Comparison of ENCODE assay signal across 8 cellular contexts in genomic region chr7:135160858-135161653, GRCh38. TPM values are rescaled to one million over a fixed set of nuclear protein-coding genes. Genes with fewer than 3 reads are reported as not detected.
DNase-seq lines count a peak whose midpoint lies in the region; ATAC-seq and TF ChIP-seq lines count a peak whose summit lies in the region.

No MANE protein-coding gene starts in this region.

- CTCF ChIA-PET in CD4-positive, alpha-beta T cell (lab: Charles Lee) = interaction anchor here (0.8 to 2.4 kb wide), 3 partner anchors 9 to 175 kb away, joined by 3 to 19 read pairs (median 5); partner anchors contain the start of genes AGBL3, CYREN and TMEM140

- peaks cover 13% of the 10 kb centered on the region for H3K9me3 Mint-ChIP-seq in CD4-positive, alpha-beta T cell

- H3K4me3 Mint-ChIP-seq in CD4-positive, alpha-beta T cell = no peak overlapping the region

- no peaks in the 10 kb centered on the region for H3K27me3 Mint-ChIP-seq in CD4-positive, alpha-beta T cell

- 79% methylated on average over 9 of the region's 9 CpGs for WGBS in HUES64

- ATAC-seq in CD4-positive, alpha-beta T cell (ENCODE audit: poor library complexity) = no peak
- ATAC-seq in HG02870 (IDR thresholded peaks at IDR 0.05; ENCODE audit: unreplicated experiment) (no peak), GM18520 (IDR thresholded peaks at IDR 0.05; ENCODE audit: unreplicated experiment) (no peak)

- H3K27ac ChIP-seq in CD4-positive, alpha-beta T cell (ENCODE audit: low read depth, low read length) = no peak overlapping the region
- H3K27ac ChIP-seq in HUES64 (ENCODE audit: low read depth, low read length) (peak overlapping the region; percentile 11; the same call in 1 of the 2 replicates), muscle layer of colon (ENCODE audit: low read depth, low read length) (peak overlapping the region; percentile 15)

- no peaks in the 10 kb centered on the region for H3K27me3 ChIP-seq in CD4-positive, alpha-beta T cell (ENCODE audit: control insufficient read depth, insufficient read depth, low read length)
- H3K27me3 ChIP-seq in HUES64 (ENCODE audit: insufficient read depth, low read length) (no peaks in the 10 kb centered on the region), muscle layer of colon (ENCODE audit: control insufficient read depth in 1 of 2, insufficient read depth in 2 of 2, low read length in 2 of 2) (no peaks in the 10 kb centered on the region)

- POLR2A ChIA-PET in CD4-positive, alpha-beta T cell (lab: Charles Lee) = interaction anchor here (0.9 to 1.8 kb wide), 3 partner anchors 9 to 13 kb away, joined by 3 to 7 read pairs (median 5); partner anchors contain the start of genes CYREN and TMEM140

- in situ Hi-C loops in astrocyte of the spinal cord (cut with HindIII; ENCODE audit: low sequenced_read_pairs) = no loop called here

- H3K4me3 ChIP-seq in HUES64 (ENCODE audit: low read length) = no peak overlapping the region
- H3K4me3 ChIP-seq in astrocyte of the spinal cord (ENCODE audit: low read depth, low read length) = no peak overlapping the region
- no peak overlapping the region for H3K4me3 ChIP-seq in muscle layer of colon (ENCODE audit: low read depth in 1 of 2, low read length in 2 of 2)

- H3K36me3 Mint-ChIP-seq in CD4-positive, alpha-beta T cell (ENCODE audit: low read depth) = peaks cover 92% of the 10 kb centered on the region

- H3K36me3 ChIP-seq in HUES64 (ENCODE audit: insufficient read depth, low read length) (peaks cover 31% of the 10 kb centered on the region), muscle layer of colon (ENCODE audit: insufficient read depth, low read length) (peaks cover 25% of the 10 kb centered on the region)

- H3K4me1 Mint-ChIP-seq in CD4-positive, alpha-beta T cell (ENCODE audit: low read depth) = peaks cover 35% of the 10 kb centered on the region

- intact Hi-C loops in CD4-positive, alpha-beta T cell (cut with DNase I, micrococcal nuclease) = loop anchor here in 1 of 2 experiments (10.0 kb wide), 3 partner anchors 296 to 706 kb away; partner anchors contain the start of genes AKR1B1 and STMP1

- H3K4me1 ChIP-seq in HUES64 (ENCODE audit: insufficient read depth, low read length) = peaks cover 23% of the 10 kb centered on the region
- H3K4me1 ChIP-seq in muscle layer of colon (ENCODE audit: insufficient read depth, low read length) = peaks cover 23% of the 10 kb centered on the region

- H3K9ac ChIP-seq in HUES64 (ENCODE audit: low read depth, low read length) (peak overlapping the region; percentile 29; the same call in 1 of the 2 replicates), muscle layer of colon (ENCODE audit: low read length) (no peak overlapping the region)

- no peak for DNase-seq in CD4-positive, alpha-beta T cell
- DNase-seq in astrocyte of the spinal cord (ENCODE audit: low read depth, low spot score) (peak; percentile 40), EL (no peak), NCI-H2171 treated with DMSO at 0.1 percent for 48 hours (lab: John Stamatoyannopoulos, UW) (no peak)

- TF ChIP-seq CTCF in CD4-positive, alpha-beta T cell (IDR thresholded peaks at IDR 0.05) = no peak
- no peak for TF ChIP-seq CTCF in astrocyte of the spinal cord (IDR thresholded peaks at IDR 0.05; ENCODE audit: low read depth, low read length)

- H3K9me3 ChIP-seq in CD4-positive, alpha-beta T cell (ENCODE audit: control insufficient read depth, low read length) = peaks cover 17% of the 10 kb centered on the region
- peaks cover 14% of the 10 kb centered on the region for H3K9me3 ChIP-seq in HUES64 (ENCODE audit: insufficient read depth, low read depth, low read length)
- H3K9me3 ChIP-seq in muscle layer of colon (ENCODE audit: low read length) = no peaks in the 10 kb centered on the region

- H3K27ac Mint-ChIP-seq in CD4-positive, alpha-beta T cell = peak overlapping the region; percentile 29

RNA-seq across cellular contexts. Expression of gene CYREN, which starts 9.5 kb away (rescaled TPM):
- total RNA-seq in CD4-positive, alpha-beta T cell = 10 to 100 TPM; 14.0 to 15.8 TPM
- polyA plus RNA-seq in HUES64 (2013, experiment 1 of 2) = 38.6 TPM
- 36.1 TPM for polyA plus RNA-seq in HUES64 (2013, experiment 2 of 2)

RNA-seq across cellular contexts. Expression of gene TMEM140, which starts 13.2 kb away (rescaled TPM):
- total RNA-seq in CD4-positive, alpha-beta T cell = 10 to 100 TPM; 27.7 to 32.2 TPM
- polyA plus RNA-seq in HUES64 (2013, experiment 1 of 2) = not detected
- polyA plus RNA-seq in HUES64 (2013, experiment 2 of 2) = not detected

RNA-seq across cellular contexts. Expression of gene WDR91, which starts 50.3 kb away (rescaled TPM):
- total RNA-seq in CD4-positive, alpha-beta T cell = 10 to 100 TPM; 39.9 to 41.7 TPM
- 8.0 TPM for polyA plus RNA-seq in HUES64 (2013, experiment 1 of 2)
- 6.4 TPM for polyA plus RNA-seq in HUES64 (2013, experiment 2 of 2)
